In genomic region chrX:14065800-14066199, GRCh38 we compare ENCODE assay signal across 21 cellular contexts.
"Had no signal": no experiment of that assay in that cellular context is flagged by ENCODE, and none has a peak within 500 bp of the region (broad histone marks: within the 10 kb centered on the region; RNA-seq: fewer than 3 reads in every experiment).

No MANE protein-coding gene starts in this region.

- H3K4me3 ChIP-seq: SJSA1, SK-N-MC had no signal

- H3K27me3 ChIP-seq: SJSA1 had no signal

- H3K36me3 ChIP-seq: SJSA1 had no signal

- H3K27ac ChIP-seq: SJSA1, SK-N-MC had no signal

- DNase-seq: Karpas-422, KG1, MM.1S, NCI-H1092 treated with DMSO at 0.1 percent for 48 hours, NCI-H1436, NCI-H187, NCI-H2029, NCI-H2081 treated with DMSO at 0.1 percent for 48 hours, NCI-H2171, NCI-H226, NCI-H446, NCI-H510A, NCI-H524 treated with DMSO at 0.1 percent for 48 hours, NCI-H69, NCI-H774, Right ventricle myocardium superior, RPMI8226, SIG-M5 had no signal

- FAIRE-seq: RCC 7860 had no signal

- H3K4me1 ChIP-seq: SJSA1 had no signal

- H3K9me3 ChIP-seq: SJSA1 had no signal
